In the genomic region with DNA sequence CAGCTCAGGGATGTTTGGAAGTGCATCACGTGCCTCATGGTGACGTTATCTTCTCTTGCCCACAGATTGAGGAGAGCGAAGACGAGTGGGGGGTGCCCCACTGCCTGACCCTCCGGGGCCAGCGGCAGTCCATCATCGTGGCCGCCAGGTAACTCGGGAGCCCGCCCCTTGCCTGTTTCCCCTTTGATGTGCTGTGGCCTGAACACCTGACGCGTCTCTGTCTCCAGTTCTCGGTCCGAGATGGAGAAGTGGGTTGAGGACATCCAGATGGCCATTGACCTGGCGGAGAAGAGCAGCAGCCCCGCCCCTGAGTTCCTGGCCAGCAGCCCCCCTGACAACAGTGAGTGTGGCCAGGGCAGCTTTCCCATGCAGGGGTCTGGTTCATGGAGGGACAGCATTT, we compare ENCODE assay signal across 22 cellular contexts.
"Had no signal": no experiment of that assay in that cellular context is flagged by ENCODE, and none has a peak within 500 bp of the region (broad histone marks: within the 10 kb centered on the region; RNA-seq: fewer than 3 reads in every experiment).

No MANE protein-coding gene starts in this region.

- H3K4me1 ChIP-seq: left lung, pancreas, tibial artery had no signal

- FAIRE-seq: colon, pancreas had no signal

- ATAC-seq: effector memory CD8-positive, alpha-beta T cell; gastroesophageal sphincter; left lung; pancreas; right cardiac atrium; stimulated activated effector memory CD8-positive, alpha-beta T cell treated with anti-CD3 and anti-CD28 coated beads, Interleukin-12 subunit alpha, Interleukin-12 subunit beta, amount 100 ng/mL, for 72 hours had no signal

- H3K27me3 ChIP-seq: esophagus squamous epithelium, gastroesophageal sphincter, left lung, pancreas, tibial artery had no signal

- H3K27ac Mint-ChIP-seq: dendritic cell treated with granulocyte-macrophage colony-stimulating factor and Interleukin-4, amounts not matched to agents 40 ng/mL and 50 ng/mL, for 4 days; effector memory CD8-positive, alpha-beta T cell; progenitor cell of endocrine pancreas; stimulated activated effector memory CD8-positive, alpha-beta T cell treated with anti-CD3 and anti-CD28 coated beads, Interleukin-12 subunit alpha, Interleukin-12 subunit beta, amount 100 ng/mL, for 72 hours; stimulated activated naive CD8-positive, alpha-beta T cell treated with anti-CD3 and anti-CD28 coated beads, Interleukin-15, Interleukin-2, amounts not matched to agents 100 ng/mL and 50 ng/mL, for 24 hours had no signal

- H3K36me3 Mint-ChIP-seq: naive B cell had no signal

- H3K4me3 Mint-ChIP-seq: dendritic cell treated with granulocyte-macrophage colony-stimulating factor and Interleukin-4, amounts not matched to agents 40 ng/mL and 50 ng/mL, for 4 days; effector memory CD8-positive, alpha-beta T cell; naive B cell; stimulated activated effector memory CD8-positive, alpha-beta T cell treated with anti-CD3 and anti-CD28 coated beads, Interleukin-12 subunit alpha, Interleukin-12 subunit beta, amount 100 ng/mL, for 72 hours; stimulated activated naive CD8-positive, alpha-beta T cell treated with anti-CD3 and anti-CD28 coated beads, Interleukin-15, Interleukin-2, amounts not matched to agents 100 ng/mL and 50 ng/mL, for 24 hours had no signal

- H3K4me3 ChIP-seq: esophagus squamous epithelium, gastroesophageal sphincter, left lung, lung, pancreas, smooth muscle cell, tibial artery had no signal

- H3K27ac ChIP-seq: esophagus squamous epithelium, gastroesophageal sphincter, left lung, pancreas, tibial artery had no signal

- H3K27me3 Mint-ChIP-seq: dendritic cell treated with granulocyte-macrophage colony-stimulating factor and Interleukin-4, amounts not matched to agents 40 ng/mL and 50 ng/mL, for 4 days; progenitor cell of endocrine pancreas; stimulated activated naive CD8-positive, alpha-beta T cell treated with anti-CD3 and anti-CD28 coated beads, Interleukin-15, Interleukin-2, amounts not matched to agents 100 ng/mL and 50 ng/mL, for 24 hours had no signal

- DNase-seq: effector memory CD8-positive, alpha-beta T cell; esophagus squamous epithelium; foreskin fibroblast; glutamatergic neuron; islet precursor cell; left lung; mesendoderm; naive B cell; nucleus accumbens; pancreas; stimulated activated CD4-positive, alpha-beta T cell treated with anti-CD3 and anti-CD28 coated beads, Interleukin-2, amount 100 ng/mL, for 48 hours; stimulated activated CD8-positive, alpha-beta memory T cell treated with anti-CD3 and anti-CD28 coated beads, Interleukin-4, amount 100 ng/mL, for 48 hours; tibial artery had no signal

- H3K9me3 ChIP-seq: esophagus squamous epithelium, gastroesophageal sphincter, left lung, pancreas, tibial artery had no signal

- H3K4me2 ChIP-seq: smooth muscle cell had no signal

- H3K9me3 Mint-ChIP-seq: dendritic cell treated with granulocyte-macrophage colony-stimulating factor and Interleukin-4, amounts not matched to agents 40 ng/mL and 50 ng/mL, for 4 days; effector memory CD8-positive, alpha-beta T cell; naive B cell; stimulated activated effector memory CD8-positive, alpha-beta T cell treated with anti-CD3 and anti-CD28 coated beads, Interleukin-12 subunit alpha, Interleukin-12 subunit beta, amount 100 ng/mL, for 72 hours; stimulated activated naive CD8-positive, alpha-beta T cell treated with anti-CD3 and anti-CD28 coated beads, Interleukin-15, Interleukin-2, amounts not matched to agents 100 ng/mL and 50 ng/mL, for 24 hours had no signal
